21 cellular contexts compared by ENCODE assay signal in genomic region chr1:219907772-219908070, GRCh38. TPM values are rescaled to one million over a fixed set of nuclear protein-coding genes. Genes with fewer than 3 reads are reported as not detected.
"Had no signal": no experiment of that assay in that cellular context is flagged by ENCODE, and none has a peak within 500 bp of the region (broad histone marks: within the 10 kb centered on the region; RNA-seq: fewer than 3 reads in every experiment).

No MANE protein-coding gene starts in this region.

- H3K9me3 ChIP-seq: esophagus squamous epithelium, testis, tibial nerve had no signal

- H3K4me3 Mint-ChIP-seq: naive thymus-derived CD8-positive, alpha-beta T cell; stimulated activated naive B cell treated with anti-CD40 and anti-IgM and Interleukin-4, amounts not matched to agents 10 μg/mL and 1 μg/mL and 100 μg/mL, for 72 hours; stimulated activated naive CD8-positive, alpha-beta T cell treated with anti-CD3 and anti-CD28 coated beads, Interleukin-15, amount 100 ng/mL, for 72 hours had no signal

- H3K9me3 Mint-ChIP-seq: stimulated activated naive B cell treated with anti-CD40 and anti-IgM and Interleukin-4, amounts not matched to agents 10 μg/mL and 1 μg/mL and 100 μg/mL, for 72 hours; stimulated activated naive CD8-positive, alpha-beta T cell treated with anti-CD3 and anti-CD28 coated beads, Interleukin-15, amount 100 ng/mL, for 72 hours had no signal

- H3K4me3 ChIP-seq: esophagus squamous epithelium, hepatocyte, skin epidermis, testis, tibial nerve had no signal

- H3K27me3 ChIP-seq: esophagus squamous epithelium, hepatocyte, testis, tibial nerve had no signal

- H3K27ac ChIP-seq: esophagus squamous epithelium, hepatocyte, skin epidermis, testis, tibial nerve had no signal

- H3K27ac Mint-ChIP-seq: naive thymus-derived CD8-positive, alpha-beta T cell; stimulated activated naive B cell treated with anti-CD40 and anti-IgM and Interleukin-4, amounts not matched to agents 10 μg/mL and 1 μg/mL and 100 μg/mL, for 72 hours; stimulated activated naive CD8-positive, alpha-beta T cell treated with anti-CD3 and anti-CD28 coated beads, Interleukin-15, amount 100 ng/mL, for 72 hours had no signal

- ATAC-seq: left colon; naive thymus-derived CD8-positive, alpha-beta T cell; sciatic nerve; stimulated activated naive B cell treated with anti-CD40 and anti-IgM and Interleukin-4, amounts not matched to agents 10 μg/mL and 1 μg/mL and 100 μg/mL, for 72 hours; stimulated activated naive CD8-positive, alpha-beta T cell treated with anti-CD3 and anti-CD28 coated beads, Interleukin-15, amount 100 ng/mL, for 72 hours had no signal

- H3K4me1 Mint-ChIP-seq: stimulated activated naive CD8-positive, alpha-beta T cell treated with anti-CD3 and anti-CD28 coated beads, Interleukin-15, amount 100 ng/mL, for 72 hours had no signal

- DNase-seq: dermis blood vessel endothelial cell; esophagus squamous epithelium; foreskin fibroblast; head of caudate nucleus; left colon; mammary epithelial cell; naive thymus-derived CD8-positive, alpha-beta T cell; posterior cingulate gyrus; stimulated activated CD4-positive, alpha-beta T cell treated with anti-CD3 and anti-CD28 coated beads, Interleukin-2, amount 100 ng/mL, for 24 hours; stimulated activated CD4-positive, alpha-beta T cell treated with anti-CD3 and anti-CD28 coated beads, Interleukin-4, amount 100 ng/mL, for 4 hours; stimulated activated naive B cell treated with anti-CD40 and anti-IgM and Interleukin-4, amounts not matched to agents 10 μg/mL and 1 μg/mL and 100 μg/mL, for 72 hours; stimulated activated naive CD8-positive, alpha-beta T cell treated with anti-CD3 and anti-CD28 coated beads, Interleukin-15, amount 100 ng/mL, for 72 hours; testis had no signal

- H3K4me1 ChIP-seq: esophagus squamous epithelium, testis, tibial nerve had no signal

- H3K36me3 ChIP-seq: esophagus squamous epithelium, tibial nerve had no signal

- H3K36me3 Mint-ChIP-seq: naive thymus-derived CD8-positive, alpha-beta T cell; stimulated activated naive B cell treated with anti-CD40 and anti-IgM and Interleukin-4, amounts not matched to agents 10 μg/mL and 1 μg/mL and 100 μg/mL, for 72 hours had no signal

- H3K4me2 ChIP-seq: hepatocyte had no signal

RNA-seq across cellular contexts. Expression of gene SLC30A10, which starts 20.6 kb away (rescaled TPM):
- total RNA-seq: dermis blood vessel endothelial cell; esophagus squamous epithelium; kidney epithelial cell; mammary epithelial cell; mononuclear cell; naive thymus-derived CD8-positive, alpha-beta T cell; subcutaneous adipose tissue; ureter had no signal
- polyA plus RNA-seq: mammary epithelial cell; naive thymus-derived CD8-positive, alpha-beta T cell had no signal
